ENCODE assay signal across 9 cellular contexts in the genomic region with DNA sequence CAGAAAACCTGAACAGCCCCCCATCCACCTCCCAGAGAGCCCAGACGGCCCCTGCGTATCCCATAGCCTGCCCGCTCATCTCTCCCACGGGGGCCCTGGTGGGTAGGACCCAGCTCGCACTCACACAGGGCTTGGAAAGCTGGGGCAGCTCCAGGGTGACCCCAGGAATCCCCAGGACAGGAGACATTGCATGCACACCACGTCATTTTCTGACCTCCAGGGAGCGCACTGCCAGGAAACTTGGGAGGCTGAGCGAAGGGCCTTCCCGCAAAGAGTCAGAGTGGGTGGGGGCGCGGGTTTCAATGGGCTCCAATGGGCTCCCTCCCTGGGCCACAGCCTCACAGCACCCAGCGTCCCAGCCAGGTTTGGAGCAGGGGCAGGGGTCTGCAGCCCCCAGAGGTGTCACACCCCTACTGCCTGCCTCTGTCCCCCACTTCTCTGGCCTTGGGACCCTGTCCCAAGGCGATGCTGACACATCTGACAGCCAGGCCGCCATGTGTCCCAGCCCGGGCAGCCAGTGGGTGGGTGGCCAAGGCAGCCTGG.
DNase-seq lines count a peak whose midpoint lies in the region; ATAC-seq and TF ChIP-seq lines count a peak whose summit lies in the region.
"Had no signal": no experiment of that assay in that cellular context is flagged by ENCODE, and none has a peak within 500 bp of the region (broad histone marks: within the 10 kb centered on the region; RNA-seq: fewer than 3 reads in every experiment).

No MANE protein-coding gene starts in this region.

- H3K4me3 ChIP-seq in foreskin fibroblast (ENCODE audit: low read depth in 1 of 2, low read length in 2 of 2) = no peak overlapping the region
- H3K4me3 ChIP-seq: vagina had no signal

- TF ChIP-seq CTCF in RWPE1 (conservative IDR thresholded peaks at IDR 0.05; ENCODE audit: low read depth) (no peak), foreskin fibroblast (IDR thresholded peaks at IDR 0.05; ENCODE audit: low read depth, low read length) (no peak)

- ATAC-seq in HG03469 (IDR thresholded peaks at IDR 0.05; ENCODE audit: unreplicated experiment) = no peak

- peak overlapping the region; percentile 97 for H3K27ac ChIP-seq in RWPE1
- H3K27ac ChIP-seq: vagina had no signal

- DNase-seq in HCEC 1CT (peak; percentile 7), RWPE1 (ENCODE audit: low spot score) (peak; percentile 34), foreskin fibroblast (peak; percentile 35 to 43), stromal cell of bone marrow (ENCODE audit: low read depth) (peak; percentile 77), cerebellar nuclear complex (lab: John Stamatoyannopoulos, UW) (no peak)
- DNase-seq in NK-92 treated with Interleukin-12 subunit alpha and Interleukin-12 subunit beta, amount 100 ng/mL, for 24 hours (lab: John Stamatoyannopoulos, UW) = no peak
- DNase-seq: activated CD4-positive, alpha-beta T cell treated with anti-CD3 and anti-CD28 coated beads, Interleukin-2, amount 10 ng/mL, durations not matched to agents 7 days and 5 days had no signal

- CTCF ChIA-PET in RWPE1 (lab: Yijun Ruan, JAX) = interaction anchor here (0.6 kb wide), 1 partner anchor 52 kb away, joined by 3 read pairs; no protein-coding TSS in a partner anchor

- POLR2A ChIA-PET in RWPE1 (lab: Yijun Ruan, JAX; ENCODE audit: low non-redundant PET) = no interaction called here

Comparison
In these comparisons a context has a peak if more than half of its experiments do, and no peak if none do; other contexts are left out.
1. DNase-seq: peak in HCEC 1CT (single experiment), RWPE1 (single experiment), foreskin fibroblast (2 of 2) and stromal cell of bone marrow (single experiment); none in cerebellar nuclear complex (0 of 2) and NK-92 treated with Interleukin-12 subunit alpha and Interleukin-12 subunit beta, amount 100 ng/mL, for 24 hours (single experiment).